Comparison of ENCODE assay signal across 29 cellular contexts in the genomic region with DNA sequence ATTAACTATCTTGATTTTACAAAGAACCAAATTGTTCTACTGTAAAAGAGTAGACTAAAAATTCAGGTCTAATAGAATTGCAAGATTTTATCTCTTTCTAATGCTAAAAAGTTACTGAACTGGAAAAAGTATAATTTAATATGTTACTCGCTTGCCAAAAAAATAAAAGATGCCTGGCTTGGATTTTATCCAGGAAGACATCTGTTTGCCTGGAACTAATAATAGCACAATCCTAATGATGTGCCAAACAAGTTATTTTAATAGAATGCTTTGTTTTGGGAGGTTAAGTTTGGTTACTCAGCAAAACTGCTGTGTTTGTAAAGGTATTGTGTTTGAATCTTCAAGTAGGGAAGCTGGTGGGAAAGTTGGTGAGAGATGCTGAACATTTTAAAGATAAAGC. TPM values are rescaled to one million over a fixed set of nuclear protein-coding genes. Genes with fewer than 3 reads are reported as not detected.
A peak's percentile ranks its signal among the peaks of the same experiment; 100 is the strongest.
DNase-seq lines count a peak whose midpoint lies in the region; ATAC-seq and TF ChIP-seq lines count a peak whose summit lies in the region.
"Had no signal": no experiment of that assay in that cellular context is flagged by ENCODE, and none has a peak within 500 bp of the region (broad histone marks: within the 10 kb centered on the region; RNA-seq: fewer than 3 reads in every experiment).

No MANE protein-coding gene starts in this region.

- ATAC-seq in SK-N-SH treated with all-trans-retinoic acid at 6 μM for 48 hours (peak; percentile 45; the same call in 2 of the 3 replicates), sciatic nerve (peak; percentile 26)
- ATAC-seq: activated naive CD8-positive, alpha-beta T cell treated with anti-CD3 and anti-CD28 coated beads, Interleukin-2, amount 50 U/mL, for 24 hours; body of pancreas; gastroesophageal sphincter; left cardiac atrium; stimulated activated naive CD8-positive, alpha-beta T cell treated with anti-CD3 and anti-CD28 coated beads, Interleukin-15, Interleukin-2, amounts not matched to agents 100 U/mL and 50 U/mL, for 24 hours had no signal

- TF ChIP-seq CTCF in fibroblast of mammary gland (conservative IDR thresholded peaks at IDR 0.05; ENCODE audit: control insufficient read depth, insufficient read depth, low read depth, low read length), result no peak

- intact Hi-C loops in sciatic nerve (cut with DNase I), result no loop called here

- no peak overlapping the region for H3K4me3 ChIP-seq in fibroblast of mammary gland (ENCODE audit: control insufficient read depth, low read depth, low read length)
- H3K4me3 ChIP-seq: body of pancreas, gastroesophageal sphincter, hepatocyte, prostate gland, testis had no signal

- DNase-seq in DMS 273 (lab: John Stamatoyannopoulos, UW; ENCODE audit: unreplicated experiment), result peak; percentile 55
- DNase-seq in DMS 273 treated with DMSO at 0.1 percent for 48 hours (lab: John Stamatoyannopoulos, UW), result no peak
- peak; percentile 31 for DNase-seq in fibroblast of mammary gland (ENCODE audit: low read depth)
- no peak for DNase-seq in sciatic nerve (ENCODE audit: low spot score)
- DNase-seq in NCI-H82 (lab: John Stamatoyannopoulos, UW), result no peak
- no peak for DNase-seq in activated T-cell treated with anti-CD3 and anti-CD28 coated beads, Interleukin-2, amount 50 U/mL, for 1 hour
- no peak for DNase-seq in Ammon's horn (ENCODE audit: low spot score)
- DNase-seq: activated CD4-positive, alpha-beta T cell treated with anti-CD3 and anti-CD28 coated beads for 48 hours; activated gamma-delta T cell treated with Interleukin-2 at 50 U/mL for 16 hours; activated naive CD8-positive, alpha-beta T cell treated with anti-CD3 and anti-CD28 coated beads, Interleukin-2, amount 50 U/mL, for 24 hours; activated T-cell treated with anti-CD3 and anti-CD28 coated beads, Interleukin-2, amount 50 U/mL, for 24 hours; body of pancreas; erythroblast; left cardiac atrium; NCI-H510A treated with DMSO at 0.1 percent for 48 hours; SHP77; stimulated activated CD4-positive, alpha-beta T cell treated with anti-CD3 and anti-CD28 coated beads, Interleukin-15, amount 100 ng/mL, for 24 hours; stimulated activated naive CD8-positive, alpha-beta T cell treated with anti-CD3 and anti-CD28 coated beads, Interleukin-15, Interleukin-2, amounts not matched to agents 100 U/mL and 50 U/mL, for 24 hours; SW 1271; T1000; testis; WERI-Rb-1 had no signal

TF ChIP-seq in SK-N-SH treated with all-trans-retinoic acid at 6 μM for 48 hours, 23 proteins besides CTCF, POLR2A, EP300 and RAD21:
- TF ChIP-seq, protein P1, sequence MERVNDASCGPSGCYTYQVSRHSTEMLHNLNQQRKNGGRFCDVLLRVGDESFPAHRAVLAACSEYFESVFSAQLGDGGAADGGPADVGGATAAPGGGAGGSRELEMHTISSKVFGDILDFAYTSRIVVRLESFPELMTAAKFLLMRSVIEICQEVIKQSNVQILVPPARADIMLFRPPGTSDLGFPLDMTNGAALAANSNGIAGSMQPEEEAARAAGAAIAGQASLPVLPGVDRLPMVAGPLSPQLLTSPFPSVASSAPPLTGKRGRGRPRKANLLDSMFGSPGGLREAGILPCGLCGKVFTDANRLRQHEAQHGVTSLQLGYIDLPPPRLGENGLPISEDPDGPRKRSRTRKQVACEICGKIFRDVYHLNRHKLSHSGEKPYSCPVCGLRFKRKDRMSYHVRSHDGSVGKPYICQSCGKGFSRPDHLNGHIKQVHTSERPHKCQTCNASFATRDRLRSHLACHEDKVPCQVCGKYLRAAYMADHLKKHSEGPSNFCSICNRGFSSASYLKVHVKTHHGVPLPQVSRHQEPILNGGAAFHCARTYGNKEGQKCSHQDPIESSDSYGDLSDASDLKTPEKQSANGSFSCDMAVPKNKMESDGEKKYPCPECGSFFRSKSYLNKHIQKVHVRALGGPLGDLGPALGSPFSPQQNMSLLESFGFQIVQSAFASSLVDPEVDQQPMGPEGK (CRISPR knock-in tag; IDR thresholded peaks at IDR 0.05; ENCODE audit: borderline replicate concordance), result no peak
- TF ChIP-seq ESRRG (CRISPR knock-in tag; IDR thresholded peaks at IDR 0.05) (no peak), ISL1 (CRISPR knock-in tag; IDR thresholded peaks at IDR 0.05) (peak; percentile 76), TCF4 (CRISPR knock-in tag; IDR thresholded peaks at IDR 0.05; ENCODE audit: borderline replicate concordance) (peak; percentile 84), CSDC2 (CRISPR knock-in tag; IDR thresholded peaks at IDR 0.05) (no peak)

RNA-seq across cellular contexts. Expression of a gene that starts 19.4 kb away (rescaled TPM):
- total RNA-seq in sciatic nerve, result not detected
- total RNA-seq: activated CD8-positive, alpha-beta memory T cell treated with anti-CD3 and anti-CD28 coated beads for 36 hours; body of pancreas; gastroesophageal sphincter; H1; left cardiac atrium; MCF 10A had no signal

Comparison
In these comparisons a context has a peak if more than half of its experiments do, and no peak if none do; other contexts are left out.
1. DNase-seq: peak in DMS 273 (single experiment) and fibroblast of mammary gland (single experiment); none in DMS 273 treated with DMSO at 0.1 percent for 48 hours (single experiment), sciatic nerve (single experiment), NCI-H82 (single experiment), activated T-cell treated with anti-CD3 and anti-CD28 coated beads, Interleukin-2, amount 50 U/mL, for 1 hour (single experiment) and Ammon's horn (single experiment).